Comparison of ENCODE assay signal across 9 cellular contexts in genomic region chr16:31213877-31214704, GRCh38. TPM values are rescaled to one million over a fixed set of nuclear protein-coding genes. Genes with fewer than 3 reads are reported as not detected.
A peak's percentile ranks its signal among the peaks of the same experiment; 100 is the strongest.
DNase-seq lines count a peak whose midpoint lies in the region; ATAC-seq and TF ChIP-seq lines count a peak whose summit lies in the region.
"Had no signal": no experiment of that assay in that cellular context is flagged by ENCODE, and none has a peak within 500 bp of the region (broad histone marks: within the 10 kb centered on the region; RNA-seq: fewer than 3 reads in every experiment).

Gene TRIM72 (plus strand): TSS chr16:31214119. CDS start chr16:31214739, 620 bp downstream.

- H3K9me3 ChIP-seq in duodenal mucosa (ENCODE audit: control insufficient read depth in 1 of 2, low read length in 2 of 2), result no peaks in the 10 kb centered on the region

- H3K4me3 Mint-ChIP-seq in natural killer cell, result peak within 1 kb of the TSS; percentile 68

- H3K79me2 ChIP-seq in KMS-11 (ENCODE audit: insufficient read depth, low read depth), result no peaks in the 10 kb centered on the region

- no peak for TF ChIP-seq CTCF in AG04449 (IDR thresholded peaks at IDR 0.05; ENCODE audit: insufficient read depth, low read length, missing control alignments)
- no peak for TF ChIP-seq CTCF in KMS-11 (conservative IDR thresholded peaks at IDR 0.05; ENCODE audit: low read depth, low read length)
- TF ChIP-seq CTCF in natural killer cell (IDR thresholded peaks at IDR 0.05), result no peak

- DNase-seq in AG04449 (ENCODE audit: low read depth, low spot score), result no peak
- no peak for DNase-seq in natural killer cell
- DNase-seq: NCI-H446 treated with DMSO at 0.1 percent for 48 hours had no signal

- CTCF ChIA-PET in AG04449 (lab: Yijun Ruan, JAX), result interaction anchor here (1.1 kb wide), 1 partner anchor 245 kb away, joined by 3 read pairs; the partner anchor contains the start of gene ARMC5

- intact Hi-C loops in natural killer cell (cut with micrococcal nuclease), result no loop called here

- H3K27me3 Mint-ChIP-seq in natural killer cell (ENCODE audit: low read depth in 2 of 2), result peaks cover 25 to 35% of the 10 kb centered on the region in 2 donors

- H3K27ac Mint-ChIP-seq in natural killer cell, result no peak within 1 kb of the TSS

- H3K9me3 Mint-ChIP-seq in natural killer cell, result no peaks in the 10 kb centered on the region

- H3K9ac ChIP-seq in KMS-11 (peak within 1 kb of the TSS; percentile 66), duodenal mucosa (ENCODE audit: low read depth in 1 of 2, low read length in 2 of 2) (no peak within 1 kb of the TSS)

- H3K27me3 ChIP-seq in KMS-11 (ENCODE audit: insufficient read depth, low read depth) (no peaks in the 10 kb centered on the region), duodenal mucosa (ENCODE audit: control insufficient read depth in 1 of 2, insufficient read depth in 2 of 2, low read length in 2 of 2) (peaks cover 28 to 29% of the 10 kb centered on the region in 2 donors)

- H3K36me3 ChIP-seq in KMS-11 (ENCODE audit: insufficient read depth) (no peaks in the 10 kb centered on the region), duodenal mucosa (ENCODE audit: control insufficient read depth in 1 of 2, insufficient read depth in 2 of 2, low read length in 2 of 2) (no peaks in the 10 kb centered on the region)

- peak within 1 kb of the TSS; percentile 19; the same call in 1 of the 2 replicates for H2AFZ ChIP-seq in KMS-11 (ENCODE audit: low read depth)

- peak within 1 kb of the TSS; percentile 46 for H3K4me3 ChIP-seq in AG04449 (ENCODE audit: low read depth, low read length)
- no peak within 1 kb of the TSS for H3K4me3 ChIP-seq in KMS-11 (IDR thresholded peaks at IDR 0.05; ENCODE audit: insufficient read depth, low read depth, low read length)
- H3K4me3 ChIP-seq in duodenal mucosa (ENCODE audit: low read depth in 1 of 2, low read length in 2 of 2), result peak within 1 kb of the TSS; percentile 58 to 60

- H4K20me1 ChIP-seq in KMS-11 (ENCODE audit: insufficient read depth), result no peaks in the 10 kb centered on the region

- POLR2A ChIA-PET in AG04449 (lab: Yijun Ruan, JAX), result interaction anchor here (1.6 kb wide), 1 partner anchor 34 kb away, joined by 8 read pairs; the partner anchor contains the start of gene FUS

- H3K27ac ChIP-seq in KMS-11 (peak within 1 kb of the TSS; percentile 51), duodenal mucosa (ENCODE audit: low read depth, low read length) (no peak within 1 kb of the TSS)

- no peaks in the 10 kb centered on the region for H3K36me3 Mint-ChIP-seq in natural killer cell

- no peak for ATAC-seq in natural killer cell
- ATAC-seq in GM21447 (IDR thresholded peaks at IDR 0.05; ENCODE audit: unreplicated experiment), result no peak
- ATAC-seq in HG02623 (IDR thresholded peaks at IDR 0.05; ENCODE audit: unreplicated experiment), result no peak
- no peak for ATAC-seq in HG03342 (IDR thresholded peaks at IDR 0.05; ENCODE audit: unreplicated experiment)
- no peak for ATAC-seq in HG03439 (IDR thresholded peaks at IDR 0.05; ENCODE audit: unreplicated experiment)

- peaks cover 3% of the 10 kb centered on the region for H3K4me1 ChIP-seq in KMS-11 (ENCODE audit: low read depth, poor library complexity, severe bottlenecking)
- H3K4me1 ChIP-seq in duodenal mucosa (ENCODE audit: control insufficient read depth in 1 of 2, insufficient read depth in 2 of 2, low read length in 2 of 2), result peaks cover 29 to 38% of the 10 kb centered on the region in 2 donors

- H3K4me1 Mint-ChIP-seq in natural killer cell, result peaks cover 18 to 22% of the 10 kb centered on the region in 2 donors

- H3K4me2 ChIP-seq in KMS-11, result peak within 1 kb of the TSS; percentile 31; the same call in 1 of the 2 replicates

RNA-seq across cellular contexts. Expression of gene TRIM72, which starts in this region (rescaled TPM):
- total RNA-seq in natural killer cell, result under 1 TPM in 2 of 3 donors, not detected in 1; 0.05 to 0.07 TPM
